In genomic region chrX:74231625-74232024, GRCh38 we compare ENCODE assay signal across 21 cellular contexts.
"Had no signal": no experiment of that assay in that cellular context is flagged by ENCODE, and none has a peak within 500 bp of the region (broad histone marks: within the 10 kb centered on the region; RNA-seq: fewer than 3 reads in every experiment).

No MANE protein-coding gene starts in this region.

- H3K27me3 Mint-ChIP-seq: naive thymus-derived CD8-positive, alpha-beta T cell; type B pancreatic cell had no signal

- H3K9me3 ChIP-seq: colonic mucosa, left ventricle myocardium inferior, lower lobe of right lung, mucosa of descending colon, suprapubic skin, thyroid gland had no signal

- FAIRE-seq: small intestine, urothelium cell line had no signal

- H3K4me3 Mint-ChIP-seq: naive thymus-derived CD8-positive, alpha-beta T cell; neural crest cell; stimulated activated effector memory CD8-positive, alpha-beta T cell treated with anti-CD3 and anti-CD28 coated beads, Interleukin-12 subunit alpha, Interleukin-12 subunit beta, amount 100 ng/mL, for 72 hours; type B pancreatic cell had no signal

- H3K27ac Mint-ChIP-seq: naive thymus-derived CD8-positive, alpha-beta T cell; stimulated activated effector memory CD8-positive, alpha-beta T cell treated with anti-CD3 and anti-CD28 coated beads, Interleukin-12 subunit alpha, Interleukin-12 subunit beta, amount 100 ng/mL, for 72 hours; type B pancreatic cell had no signal

- H3K4me3 ChIP-seq: colonic mucosa, left ventricle myocardium inferior, lower lobe of right lung, mucosa of descending colon, suprapubic skin, thyroid gland had no signal

- ATAC-seq: lower lobe of right lung; mucosa of descending colon; naive thymus-derived CD8-positive, alpha-beta T cell; right cardiac atrium; stimulated activated effector memory CD8-positive, alpha-beta T cell treated with anti-CD3 and anti-CD28 coated beads, Interleukin-12 subunit alpha, Interleukin-12 subunit beta, amount 100 ng/mL, for 72 hours; stimulated activated naive CD8-positive, alpha-beta T cell treated with anti-CD3 and anti-CD28 coated beads, Interleukin-15, Interleukin-2, amounts not matched to agents 100 U/mL and 50 U/mL, for 24 hours had no signal

- H3K4me1 Mint-ChIP-seq: neural crest cell; stimulated activated effector memory CD8-positive, alpha-beta T cell treated with anti-CD3 and anti-CD28 coated beads, Interleukin-12 subunit alpha, Interleukin-12 subunit beta, amount 100 ng/mL, for 72 hours had no signal

- H3K36me3 ChIP-seq: colonic mucosa, lower lobe of right lung, thyroid gland had no signal

- H3K27me3 ChIP-seq: colonic mucosa, suprapubic skin, thyroid gland had no signal

- H3K27ac ChIP-seq: colonic mucosa, left ventricle myocardium inferior, lower lobe of right lung, suprapubic skin, thyroid gland had no signal

- H3K4me1 ChIP-seq: colonic mucosa, lower lobe of right lung, suprapubic skin, thyroid gland had no signal

- H3K9me3 Mint-ChIP-seq: naive thymus-derived CD8-positive, alpha-beta T cell; neural crest cell; stimulated activated effector memory CD8-positive, alpha-beta T cell treated with anti-CD3 and anti-CD28 coated beads, Interleukin-12 subunit alpha, Interleukin-12 subunit beta, amount 100 ng/mL, for 72 hours; type B pancreatic cell had no signal

- DNase-seq: colonic mucosa; dermis blood vessel endothelial cell; erythroblast; foreskin melanocyte; islet precursor cell; left ventricle myocardium inferior; lower lobe of right lung; mucosa of descending colon; naive thymus-derived CD8-positive, alpha-beta T cell; posterior cingulate gyrus; right cardiac atrium; small intestine; stimulated activated CD4-positive, alpha-beta T cell treated with anti-CD3 and anti-CD28 coated beads, Interleukin-4, amount 100 ng/mL, for 1 hour; stimulated activated CD8-positive, alpha-beta memory T cell treated with anti-CD3 and anti-CD28 coated beads, Interleukin-4, amount 100 ng/mL, for 48 hours; stimulated activated naive CD8-positive, alpha-beta T cell treated with anti-CD3 and anti-CD28 coated beads, Interleukin-15, Interleukin-2, amounts not matched to agents 100 U/mL and 50 U/mL, for 24 hours; thyroid gland had no signal
